8 cellular contexts compared by ENCODE assay signal in genomic region chr13:22927845-22928244, GRCh38.
DNase-seq lines count a peak whose midpoint lies in the region; ATAC-seq, FAIRE-seq and TF ChIP-seq lines count a peak whose summit lies in the region.
"Not testable (repeated sequence)": the region's sequence is repeated elsewhere in the genome, so short reads cannot be mapped to it uniquely, and the experiment has no call there.

No MANE protein-coding gene starts in this region.

- not testable (repeated sequence) for H3K27ac Mint-ChIP-seq in GM23338; activated T-helper 17 cell treated with anti-CD3 and anti-CD28 coated beads, Interleukin-2, amount 50 U/mL, for 72 hours; nephron progenitor cell; stimulated activated naive CD8-positive, alpha-beta T cell treated with anti-CD3 and anti-CD28 coated beads, Interleukin-15, amount 100 ng/mL, for 72 hours

- not testable (repeated sequence) for H3K9me2 ChIP-seq in GM23338 (ENCODE audit: insufficient read depth)

- not testable (repeated sequence) for H3K36me3 Mint-ChIP-seq in GM23338 (ENCODE audit: low read depth); activated T-helper 17 cell treated with anti-CD3 and anti-CD28 coated beads, Interleukin-2, amount 50 U/mL, for 72 hours (ENCODE audit: low read depth); nephron progenitor cell (ENCODE audit: low read depth)

- H4K20me1 ChIP-seq in GM23338 (replicated peaks; ENCODE audit: insufficient read depth), result not testable (repeated sequence)

- H3K4me3 ChIP-seq in GM23338; bronchial epithelial cell (ENCODE audit: low read depth, low read length); mucosa of descending colon: not testable (repeated sequence)

- H3K36me3 ChIP-seq in GM23338 (ENCODE audit: insufficient read depth); bronchial epithelial cell (ENCODE audit: control insufficient read depth, insufficient read depth, low read length); mucosa of descending colon (ENCODE audit: low read depth): not testable (repeated sequence)

- intact Hi-C loops in mucosa of descending colon (cut with DNase I, micrococcal nuclease), result not testable (repeated sequence)

- not testable (repeated sequence) for TF ChIP-seq CTCF in GM23338 (conservative IDR thresholded peaks at IDR 0.05; ENCODE audit: low read depth in 2 of 2); bronchial epithelial cell (IDR thresholded peaks at IDR 0.05; ENCODE audit: insufficient read depth, low read length, severe bottlenecking); mucosa of descending colon (IDR thresholded peaks at IDR 0.05); nephron progenitor cell (IDR thresholded peaks at IDR 0.05)

- H3K9me3 ChIP-seq in mucosa of descending colon, result not testable (repeated sequence)

- not testable (repeated sequence) for H3F3A ChIP-seq in GM23338 (replicated peaks; ENCODE audit: low read depth)

- H3K4me2 ChIP-seq in GM23338, result not testable (repeated sequence)

- peaks cover 11% of the 10 kb centered on the region for H3K4me1 ChIP-seq in GM23338 (ENCODE audit: insufficient read depth)
- H3K4me1 ChIP-seq in mucosa of descending colon (ENCODE audit: low read depth), result not testable (repeated sequence)

- not testable (repeated sequence) for DNase-seq in GM23338 (ENCODE audit: low spot score); mucosa of descending colon; nephron progenitor cell; stimulated activated naive CD8-positive, alpha-beta T cell treated with anti-CD3 and anti-CD28 coated beads, Interleukin-15, amount 100 ng/mL, for 72 hours
- DNase-seq in bronchial epithelial cell (ENCODE audit: low read depth) (peak; percentile 89), kidney tubule cell (ENCODE audit: low spot score) (peak; percentile 57)

- peaks cover 17% of the 10 kb centered on the region for H3K27me3 ChIP-seq in GM23338 (ENCODE audit: insufficient read depth)
- not testable (repeated sequence) for H3K27me3 ChIP-seq in bronchial epithelial cell (ENCODE audit: control insufficient read depth, insufficient read depth, low read length)

- H3K27me3 Mint-ChIP-seq in GM23338 (ENCODE audit: insufficient read depth, low read depth, poor library complexity); nephron progenitor cell (ENCODE audit: low read depth, poor library complexity): not testable (repeated sequence)
- peaks cover 25% of the 10 kb centered on the region for H3K27me3 Mint-ChIP-seq in activated T-helper 17 cell treated with anti-CD3 and anti-CD28 coated beads, Interleukin-2, amount 50 U/mL, for 72 hours
- peaks cover 43% of the 10 kb centered on the region for H3K27me3 Mint-ChIP-seq in stimulated activated naive CD8-positive, alpha-beta T cell treated with anti-CD3 and anti-CD28 coated beads, Interleukin-15, amount 100 ng/mL, for 72 hours

- peak; percentile 93 for FAIRE-seq in bronchial epithelial cell (lab: Jason Lieb, UNC)

- H3K9me3 Mint-ChIP-seq in GM23338; activated T-helper 17 cell treated with anti-CD3 and anti-CD28 coated beads, Interleukin-2, amount 50 U/mL, for 72 hours; stimulated activated naive CD8-positive, alpha-beta T cell treated with anti-CD3 and anti-CD28 coated beads, Interleukin-15, amount 100 ng/mL, for 72 hours: not testable (repeated sequence)
- peaks cover 20% of the 10 kb centered on the region for H3K9me3 Mint-ChIP-seq in nephron progenitor cell

- H3K79me2 ChIP-seq in GM23338 (replicated peaks; ENCODE audit: insufficient read depth), result not testable (repeated sequence)

- not testable (repeated sequence) for H2AFZ ChIP-seq in GM23338

- 0 out of 3 replicates have a peak overlapping the region, but pooled peaks have one; percentile 40 for H3K4me3 Mint-ChIP-seq in GM23338
- not testable (repeated sequence) for H3K4me3 Mint-ChIP-seq in activated T-helper 17 cell treated with anti-CD3 and anti-CD28 coated beads, Interleukin-2, amount 50 U/mL, for 72 hours; stimulated activated naive CD8-positive, alpha-beta T cell treated with anti-CD3 and anti-CD28 coated beads, Interleukin-15, amount 100 ng/mL, for 72 hours
- H3K4me3 Mint-ChIP-seq in nephron progenitor cell, result peak overlapping the region; percentile 62

- peaks cover 21% of the 10 kb centered on the region for H3K4me1 Mint-ChIP-seq in GM23338
- not testable (repeated sequence) for H3K4me1 Mint-ChIP-seq in activated T-helper 17 cell treated with anti-CD3 and anti-CD28 coated beads, Interleukin-2, amount 50 U/mL, for 72 hours
- peaks cover 32% of the 10 kb centered on the region for H3K4me1 Mint-ChIP-seq in nephron progenitor cell
- H3K4me1 Mint-ChIP-seq in stimulated activated naive CD8-positive, alpha-beta T cell treated with anti-CD3 and anti-CD28 coated beads, Interleukin-15, amount 100 ng/mL, for 72 hours, result peaks cover 12% of the 10 kb centered on the region

- H3K27ac ChIP-seq in GM23338 (ENCODE audit: low read depth), result not testable (repeated sequence)

- ATAC-seq in GM23338, result not testable (repeated sequence)
- ATAC-seq in activated T-helper 17 cell treated with anti-CD3 and anti-CD28 coated beads, Interleukin-2, amount 50 U/mL, for 72 hours (replicated peaks), result peak; percentile 5
- ATAC-seq in esophagus mucosa (peak; percentile 76), mucosa of descending colon (peak; percentile 37)
- ATAC-seq in stimulated activated naive CD8-positive, alpha-beta T cell treated with anti-CD3 and anti-CD28 coated beads, Interleukin-15, amount 100 ng/mL, for 72 hours, result peak; percentile 5
